In the genomic region with DNA sequence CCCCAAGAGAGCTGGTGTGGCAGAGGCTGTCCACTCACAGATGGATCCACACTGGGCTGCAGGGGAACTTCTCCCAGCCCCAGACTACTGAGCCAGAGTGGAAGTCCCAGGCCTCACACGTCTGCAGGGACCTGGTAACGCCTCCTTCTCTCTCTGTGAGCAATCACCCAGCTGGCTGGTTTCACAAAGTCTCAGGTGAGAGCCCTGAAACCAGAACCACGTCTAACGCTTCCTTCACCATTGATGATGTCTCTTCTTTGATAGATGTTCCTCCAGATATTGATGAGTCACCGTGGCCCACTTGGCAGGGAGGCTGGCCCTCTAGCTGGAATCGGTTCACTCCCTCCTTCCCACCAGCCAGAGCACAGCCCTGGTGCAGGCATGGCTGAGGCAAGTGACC, we compare ENCODE assay signal across 5 cellular contexts. TPM values are rescaled to one million over a fixed set of nuclear protein-coding genes. Genes with fewer than 3 reads are reported as not detected.
"Had no signal": no experiment of that assay in that cellular context is flagged by ENCODE, and none has a peak within 500 bp of the region (broad histone marks: within the 10 kb centered on the region; RNA-seq: fewer than 3 reads in every experiment).

No MANE protein-coding gene starts in this region.

RNA-seq across cellular contexts. Expression of a gene that starts 54.5 kb away (rescaled TPM):
- total RNA-seq: activated CD4-positive, alpha-beta memory T cell treated with anti-CD3 and anti-CD28 coated beads, Interleukin-2, amount 10 ng/mL, durations not matched to agents 7 days and 5 days; activated CD4-positive, alpha-beta T cell treated with anti-CD3 and anti-CD28 coated beads, Interleukin-2, amount 10 ng/mL, durations not matched to agents 7 days and 5 days; activated naive CD8-positive, alpha-beta T cell treated with anti-CD3 and anti-CD28 coated beads for 36 hours; SJCRH30 had no signal
- polyA plus RNA-seq: SK-N-SH had no signal
